8 cellular contexts compared by ENCODE assay signal in genomic region chr18:63161728-63162195, GRCh38.
DNase-seq lines count a peak whose midpoint lies in the region; ATAC-seq and TF ChIP-seq lines count a peak whose summit lies in the region.

No MANE protein-coding gene starts in this region.

- ATAC-seq in GM19043 (IDR thresholded peaks at IDR 0.05; ENCODE audit: low read depth, unreplicated experiment), result peak; percentile 53
- ATAC-seq in HG03280 (IDR thresholded peaks at IDR 0.05; ENCODE audit: unreplicated experiment), result peak; percentile 51

- DNase-seq in AG08395 (ENCODE audit: low spot score) (peak; percentile 91), SW480 (ENCODE audit: low spot score) (peak; percentile 76), adrenal gland (peak; percentile 58 to 84 (median 82)), immature natural killer cell (peak; percentile 81 to 86 (median 82)), HAP-1 (ENCODE audit: low spot score in 2 of 2) (no peak)
- peak; percentile 88 for DNase-seq in stimulated activated CD4-positive, alpha-beta T cell treated with anti-CD3 and anti-CD28 coated beads, Interleukin-1b, Interleukin-23, amount 100 ng/mL, for 48 hours

- no peak overlapping the region for H3K4me3 ChIP-seq in adrenal gland
- no peak overlapping the region for H3K4me3 ChIP-seq in HAP-1

- H3K27ac ChIP-seq in adrenal gland, result peak overlapping the region in 2 of 5 donors; percentile 53 to 59

- H3K4me1 Mint-ChIP-seq in immature natural killer cell, result peaks cover 66 to 73% of the 10 kb centered on the region in 2 donors

- in situ Hi-C loops in HAP-1 (cut with MboI; ENCODE audit: low sequenced_read_pairs), result no loop called here

- H3K4me3 Mint-ChIP-seq in immature natural killer cell, result peak overlapping the region; percentile 64 to 86 (median 77)

- TF ChIP-seq POLR2A in adrenal gland (IDR thresholded peaks at IDR 0.05), result peak in 1 of 2 donors; percentile 25

- no peaks in the 10 kb centered on the region for H3K9me3 Mint-ChIP-seq in immature natural killer cell

- H3K9me3 ChIP-seq in adrenal gland (replicated peaks in 1 of 3), result no peaks in the 10 kb centered on the region
- no peaks in the 10 kb centered on the region for H3K9me3 ChIP-seq in HAP-1

- no peak for TF ChIP-seq CTCF in adrenal gland (IDR thresholded peaks at IDR 0.05)

- H3K27me3 ChIP-seq in adrenal gland (no peaks in the 10 kb centered on the region), HAP-1 (ENCODE audit: low read depth) (no peaks in the 10 kb centered on the region)

- peaks cover 4 to 13% (median 7%) of the 10 kb centered on the region in 3 donors for H3K27me3 Mint-ChIP-seq in immature natural killer cell (ENCODE audit: low read depth in 3 of 3)

- 16 to 28% (median 27%) methylated on average over 9 of the region's 9 CpGs for WGBS in adrenal gland, 4 donors

- H3K36me3 ChIP-seq in adrenal gland (replicated peaks in 1 of 2) (no peaks in the 10 kb centered on the region), HAP-1 (replicated peaks) (no peaks in the 10 kb centered on the region)

- peak overlapping the region; percentile 93 to 98 (median 96) for H3K27ac Mint-ChIP-seq in immature natural killer cell

- intact Hi-C loops in adrenal gland (cut with DNase I), result no loop called here

- H3K36me3 Mint-ChIP-seq in immature natural killer cell, result peaks cover 0 to 13% (median 0%) of the 10 kb centered on the region in 3 donors

- H3K4me1 ChIP-seq in adrenal gland (replicated peaks in 1 of 2) (peaks cover 7 to 20% of the 10 kb centered on the region in 2 donors), HAP-1 (peaks cover 3% of the 10 kb centered on the region; the same call in 1 of the 2 replicates)

Comparison
In these comparisons a context has a peak if more than half of its experiments do, and no peak if none do; other contexts are left out.
1. DNase-seq: peak in AG08395 (single experiment), SW480 (single experiment), adrenal gland (7 of 7), immature natural killer cell (3 of 3) and stimulated activated CD4-positive, alpha-beta T cell treated with anti-CD3 and anti-CD28 coated beads, Interleukin-1b, Interleukin-23, amount 100 ng/mL, for 48 hours (single experiment); none in HAP-1 (0 of 2).